7 cellular contexts compared by ENCODE assay signal in the genomic region with DNA sequence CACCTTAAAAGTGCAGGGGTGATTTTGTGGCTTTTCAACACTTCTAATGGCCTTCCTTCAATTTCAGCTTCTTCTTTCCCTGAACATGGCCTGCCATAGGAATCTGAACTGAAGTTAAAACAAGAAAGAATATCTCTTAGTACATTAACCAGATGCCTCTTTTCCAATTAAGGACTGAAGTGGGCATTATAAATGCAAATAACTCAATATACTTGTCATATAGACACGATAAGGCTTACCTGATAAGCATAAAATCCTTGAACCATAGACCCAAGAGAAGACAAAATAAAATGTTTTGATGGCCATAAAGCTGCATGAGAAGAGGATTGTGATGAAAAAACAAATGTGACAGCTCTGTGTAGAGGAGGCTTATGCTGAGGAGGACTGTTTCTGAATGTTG.
"Had no signal": no experiment of that assay in that cellular context is flagged by ENCODE, and none has a peak within 500 bp of the region (broad histone marks: within the 10 kb centered on the region; RNA-seq: fewer than 3 reads in every experiment).

No MANE protein-coding gene starts in this region.

- ATAC-seq: GM12878 had no signal

- FAIRE-seq: G401.6, GM12878, GM12891, GM18507, GM19239 had no signal

- DNase-seq: GDM1, GF-D8 had no signal

- H3K4me3 ChIP-seq: GM12878 had no signal
